Comparison of ENCODE assay signal across 20 cellular contexts in the genomic region with DNA sequence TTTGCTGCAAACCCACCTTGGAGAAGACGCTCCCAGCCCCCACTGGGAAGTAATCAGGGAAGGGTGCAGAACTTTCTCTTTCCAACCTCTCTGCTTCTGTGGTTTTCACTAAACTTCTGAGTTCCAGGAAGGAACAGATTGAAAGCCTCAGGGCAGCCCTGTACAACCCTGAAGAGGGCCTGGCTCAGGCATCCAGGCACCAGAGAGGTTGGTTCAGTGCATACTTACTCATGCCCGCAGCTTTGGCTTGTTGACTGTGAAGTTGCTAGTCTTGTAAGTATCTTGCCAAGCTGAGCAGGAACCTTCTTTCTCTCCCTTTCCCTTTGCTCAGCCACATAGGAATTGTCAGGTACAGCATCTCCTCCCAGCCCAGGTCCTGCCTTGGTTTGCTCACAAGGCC.
"Had no signal": no experiment of that assay in that cellular context is flagged by ENCODE, and none has a peak within 500 bp of the region (broad histone marks: within the 10 kb centered on the region; RNA-seq: fewer than 3 reads in every experiment).

No MANE protein-coding gene starts in this region.

- H3K4me1 ChIP-seq: ascending aorta, testis had no signal

- H3K4me3 Mint-ChIP-seq: activated CD8-positive, alpha-beta T cell treated with anti-CD3 and anti-CD28 coated beads, Interleukin-2, amount 10 ng/mL, durations not matched to agents 7 days and 5 days; activated T-helper 1 cell treated with anti-CD3 and anti-CD28 coated beads, Interleukin-12 subunit alpha, Interleukin-12 subunit beta, Interleukin-2, Interleukin-4 antibody, amounts not matched to agents 30 ng/mL and 10 ng/mL and 1 ng/mL, durations not matched to agents 14 hours and 24 hours and 36 hours; stimulated activated memory B cell treated with anti-CD40 and anti-IgM and Interleukin-4, amounts not matched to agents 10 μg/mL and 1 μg/mL and 100 μg/mL, for 72 hours had no signal

- FAIRE-seq: small intestine, TTC549 had no signal

- H3K9me3 ChIP-seq: ascending aorta, colonic mucosa, right lobe of liver, testis had no signal

- H3K27ac ChIP-seq: ascending aorta, colonic mucosa, right lobe of liver, testis, WERI-Rb-1 had no signal

- H3K4me1 Mint-ChIP-seq: stimulated activated memory B cell treated with anti-CD40 and anti-IgM and Interleukin-4, amounts not matched to agents 10 μg/mL and 1 μg/mL and 100 μg/mL, for 72 hours had no signal

- ATAC-seq: activated CD8-positive, alpha-beta T cell treated with anti-CD3 and anti-CD28 coated beads, Interleukin-2, amount 10 ng/mL, durations not matched to agents 7 days and 5 days; activated naive CD4-positive, alpha-beta T cell treated with anti-CD3 and anti-CD28 coated beads, Interleukin-2, amount 50 U/mL, for 72 hours; left ventricle myocardium superior had no signal

- H3K36me3 ChIP-seq: ascending aorta, colonic mucosa, right lobe of liver, WERI-Rb-1 had no signal

- DNase-seq: activated CD4-positive, alpha-beta T cell treated with anti-CD3 and anti-CD28 coated beads, Interleukin-2, amount 50 U/mL, for 1 hour; activated CD4-positive, CD25-positive, alpha-beta regulatory T cell treated with anti-CD3 and anti-CD28 coated beads, Interleukin-2, amount 50 U/mL, for 72 hours; activated CD8-positive, alpha-beta T cell treated with anti-CD3 and anti-CD28 coated beads, Interleukin-2, amount 10 ng/mL, durations not matched to agents 7 days and 5 days; foreskin melanocyte; glutamatergic neuron; hippocampal formation; left ventricle myocardium superior; mesenchymal stem cell; posterior cingulate gyrus; right lobe of liver; T-helper 1 cell; testis; WERI-Rb-1 had no signal

- H3K27me3 ChIP-seq: ascending aorta, colonic mucosa, right lobe of liver, testis had no signal

- H3K9me3 Mint-ChIP-seq: activated naive CD4-positive, alpha-beta T cell treated with anti-CD3 and anti-CD28 coated beads, Interleukin-2, amount 50 U/mL, for 72 hours; activated T-helper 1 cell treated with anti-CD3 and anti-CD28 coated beads, Interleukin-12 subunit alpha, Interleukin-12 subunit beta, Interleukin-2, Interleukin-4 antibody, amounts not matched to agents 30 ng/mL and 10 ng/mL and 1 ng/mL, durations not matched to agents 14 hours and 24 hours and 36 hours had no signal

- H3K36me3 Mint-ChIP-seq: activated naive CD4-positive, alpha-beta T cell treated with anti-CD3 and anti-CD28 coated beads, Interleukin-2, amount 50 U/mL, for 72 hours; stimulated activated memory B cell treated with anti-CD40 and anti-IgM and Interleukin-4, amounts not matched to agents 10 μg/mL and 1 μg/mL and 100 μg/mL, for 72 hours had no signal

- H3K4me3 ChIP-seq: ascending aorta, colonic mucosa, right lobe of liver, testis had no signal

- H3K27ac Mint-ChIP-seq: activated CD8-positive, alpha-beta T cell treated with anti-CD3 and anti-CD28 coated beads, Interleukin-2, amount 10 ng/mL, durations not matched to agents 7 days and 5 days; activated naive CD4-positive, alpha-beta T cell treated with anti-CD3 and anti-CD28 coated beads, Interleukin-2, amount 50 U/mL, for 72 hours; activated T-helper 1 cell treated with anti-CD3 and anti-CD28 coated beads, Interleukin-12 subunit alpha, Interleukin-12 subunit beta, Interleukin-2, Interleukin-4 antibody, amounts not matched to agents 30 ng/mL and 10 ng/mL and 1 ng/mL, durations not matched to agents 14 hours and 24 hours and 36 hours; stimulated activated memory B cell treated with anti-CD40 and anti-IgM and Interleukin-4, amounts not matched to agents 10 μg/mL and 1 μg/mL and 100 μg/mL, for 72 hours had no signal
